8 cellular contexts compared by ENCODE assay signal in genomic region chr4:36399762-36400353, GRCh38.
DNase-seq lines count a peak whose midpoint lies in the region; ATAC-seq, FAIRE-seq and TF ChIP-seq lines count a peak whose summit lies in the region.

No MANE protein-coding gene starts in this region.

- no peaks in the 10 kb centered on the region for H3K4me1 ChIP-seq in A549
- H3K4me1 ChIP-seq in endothelial cell of umbilical vein (ENCODE audit: control insufficient read depth, extremely low read depth, insufficient read depth, low read length) = no peaks in the 10 kb centered on the region

- dilution Hi-C loops in endothelial cell of umbilical vein (cut with MboI; ENCODE audit: extremely low pct_ligation_motif_present, low sequenced_read_pairs) = no loop called here

- FAIRE-seq in A549 (lab: Jason Lieb, UNC) = no peak
- no peak for FAIRE-seq in endothelial cell of umbilical vein (lab: Jason Lieb, UNC)

- H3K79me2 ChIP-seq in endothelial cell of umbilical vein (ENCODE audit: control insufficient read depth, insufficient read depth, low read length) = no peaks in the 10 kb centered on the region

- POLR2A ChIA-PET in A549 (lab: Yijun Ruan, JAX) = no interaction called here
- POLR2A ChIA-PET in endothelial cell of umbilical vein (lab: Charles Lee) = no interaction called here

- no peak for TF ChIP-seq POLR2A in A549 (IDR thresholded peaks at IDR 0.05; ENCODE audit: low read length)
- no peak for TF ChIP-seq POLR2A in endothelial cell of umbilical vein (IDR thresholded peaks at IDR 0.05; ENCODE audit: low read depth, low read length)
- TF ChIP-seq POLR2A in lower leg skin (IDR thresholded peaks at IDR 0.05) = no peak

- BruUV-seq in endothelial cell of umbilical vein (replicated peaks; lab: Mats Ljungman, UMichigan) = no TSS peak

- H3K4me3 ChIP-seq in A549 (no peak overlapping the region), WERI-Rb-1 (ENCODE audit: low read depth, low read length) (no peak overlapping the region), endothelial cell of umbilical vein (replicated peaks in 1 of 3; ENCODE audit: insufficient read depth in 1 of 3, low read depth in 1 of 3, low read length in 3 of 3) (no peak overlapping the region), lower leg skin (ENCODE audit: low read depth, poor library complexity, severe bottlenecking) (no peak overlapping the region)

- H3K27ac ChIP-seq in A549 (no peak overlapping the region), WERI-Rb-1 (no peak overlapping the region), endothelial cell of umbilical vein (ENCODE audit: insufficient read depth, low read depth, low read length) (no peak overlapping the region)

- CTCF ChIA-PET in A549 (lab: Yijun Ruan, JAX) (interaction anchor here (0.7 to 1.1 kb wide), 4 partner anchors 38 to 52 kb away, joined by 3 to 4 read pairs (median 3); no protein-coding TSS in a partner anchor), endothelial cell of umbilical vein (lab: Charles Lee) (no interaction called here)

- peaks cover 76% of the 10 kb centered on the region for H3K27me3 ChIP-seq in WERI-Rb-1 (ENCODE audit: insufficient read depth, low read depth, severe bottlenecking)
- no peaks in the 10 kb centered on the region for H3K27me3 ChIP-seq in endothelial cell of umbilical vein (ENCODE audit: control insufficient read depth in 2 of 2, insufficient read depth in 2 of 2, low read length in 2 of 2)

- ATAC-seq in A549 (no peak), GM18861 (IDR thresholded peaks at IDR 0.05; ENCODE audit: unreplicated experiment) (peak; percentile 59), HG03432 (IDR thresholded peaks at IDR 0.05; ENCODE audit: unreplicated experiment) (peak; percentile 77)

- H3K9ac ChIP-seq in endothelial cell of umbilical vein (replicated peaks; ENCODE audit: extremely low read depth, insufficient read depth, low read length) = no peak overlapping the region

- TF ChIP-seq RAD21 in A549 (conservative IDR thresholded peaks at IDR 0.05 in 1 of 2, IDR thresholded peaks at IDR 0.05 in 1 of 2) = peak; percentile 55 to 57; a peak in 4 of 5 replicates

- intact Hi-C loops in endothelial cell of umbilical vein (cut with micrococcal nuclease) (no loop called here), lower leg skin (cut with DNase I; ENCODE audit: low total_unique reads) (no loop called here)

- H3K4me2 ChIP-seq in A549 = no peak overlapping the region
- H3K4me2 ChIP-seq in endothelial cell of umbilical vein (ENCODE audit: insufficient read depth, low read length) = no peak overlapping the region

- 9% methylated on average over 2 of the region's 2 CpGs for WGBS in A549 (ENCODE audit: missing lambda C conversion rate)
- WGBS in lower leg skin, 2 donors = 27 to 30% methylated on average over 2 of the region's 2 CpGs

- H3K9me1 ChIP-seq in endothelial cell of umbilical vein (replicated peaks; ENCODE audit: control insufficient read depth, extremely low read depth, insufficient read depth, low read length) = no peaks in the 10 kb centered on the region

- no peaks in the 10 kb centered on the region for H3K36me3 ChIP-seq in WERI-Rb-1
- no peaks in the 10 kb centered on the region for H3K36me3 ChIP-seq in endothelial cell of umbilical vein (ENCODE audit: control insufficient read depth in 2 of 2, extremely low read depth in 1 of 2, insufficient read depth in 2 of 2, low read length in 2 of 2)

- TF ChIP-seq CTCF in A549 (IDR thresholded peaks at IDR 0.05) = peak; percentile 48; the same call in 2 of the 3 replicates
- peak; percentile 56 for TF ChIP-seq CTCF in WERI-Rb-1 (IDR thresholded peaks at IDR 0.05; ENCODE audit: low read depth, low read length)
- TF ChIP-seq CTCF in endothelial cell of umbilical vein (IDR thresholded peaks at IDR 0.05; ENCODE audit: extremely low read depth in 1 of 2, insufficient read depth in 1 of 2, low read depth in 1 of 2, low read length in 2 of 2) = peak; percentile 10 to 12
- TF ChIP-seq CTCF in lower leg skin (IDR thresholded peaks at IDR 0.05) = no peak

- TF ChIP-seq EP300 in A549 (IDR thresholded peaks at IDR 0.05) = no peak

- no peak overlapping the region for H2AFZ ChIP-seq in endothelial cell of umbilical vein (ENCODE audit: low read depth, low read length)

- H3K9me3 ChIP-seq in A549 = no peaks in the 10 kb centered on the region
- H3K9me3 ChIP-seq in WERI-Rb-1 (ENCODE audit: severe bottlenecking) = no peaks in the 10 kb centered on the region
- no peaks in the 10 kb centered on the region for H3K9me3 ChIP-seq in endothelial cell of umbilical vein (replicated peaks; ENCODE audit: control insufficient read depth, insufficient read depth, low read length)

- DNase-seq in A549 (ENCODE audit: low read depth in 1 of 2, low spot score in 1 of 2) (peak in 1 of 2 experiments; percentile 6), WERI-Rb-1 (peak; percentile 14), endothelial cell of umbilical vein (ENCODE audit: low read depth, low spot score) (peak; percentile 5), renal cortical epithelial cell (ENCODE audit: low read depth) (peak; percentile 34), lower leg skin (ENCODE audit: low spot score in 2 of 2) (no peak), NCI-H1092 (lab: John Stamatoyannopoulos, UW) (no peak)

- no peaks in the 10 kb centered on the region for H4K20me1 ChIP-seq in endothelial cell of umbilical vein (replicated peaks; ENCODE audit: control insufficient read depth, extremely low read depth, insufficient read depth, low read length)

TF ChIP-seq in A549, 52 proteins besides CTCF, POLR2A, EP300 and RAD21:
- TF ChIP-seq SMC3 (IDR thresholded peaks at IDR 0.05) (peak; percentile 67), EHMT2 (IDR thresholded peaks at IDR 0.05; ENCODE audit: low read depth) (no peak)

TF ChIP-seq in endothelial cell of umbilical vein, 7 proteins besides CTCF, POLR2A, EP300 and RAD21:
- TF ChIP-seq POLR2AphosphoS5 (IDR thresholded peaks at IDR 0.05; ENCODE audit: insufficient read depth, low read depth, low read length) (no peak), EZH2 (IDR thresholded peaks at IDR 0.05; ENCODE audit: borderline replicate concordance, low read depth, low read length, severe bottlenecking) (no peak), FOS (IDR thresholded peaks at IDR 0.05; ENCODE audit: borderline replicate concordance, insufficient read depth, low read length) (no peak), GATA2 (IDR thresholded peaks at IDR 0.05; ENCODE audit: insufficient read depth, insufficient read length, low read depth, low read length) (no peak), MYC (IDR thresholded peaks at IDR 0.05; ENCODE audit: low read depth, low read length) (no peak), JUN (IDR thresholded peaks at IDR 0.05; ENCODE audit: borderline replicate concordance, insufficient read depth, insufficient read length, low read depth) (no peak), MAX (IDR thresholded peaks at IDR 0.05; ENCODE audit: insufficient read depth, insufficient read length) (no peak)

Comparison
In these comparisons a context has a peak if more than half of its experiments do, and no peak if none do; other contexts are left out.
1. ATAC-seq: peak in GM18861 (single experiment) and HG03432 (single experiment); none in A549 (0 of 2).
2. DNase-seq: peak in WERI-Rb-1 (single experiment), endothelial cell of umbilical vein (single experiment) and renal cortical epithelial cell (single experiment); none in lower leg skin (0 of 2) and NCI-H1092 (single experiment).
3. CTCF ChIP-seq: peak in A549 (single experiment), WERI-Rb-1 (single experiment) and endothelial cell of umbilical vein (2 of 2); none in lower leg skin (0 of 3).